15 cellular contexts compared by ENCODE assay signal in genomic region chr9:127139071-127139731, GRCh38. TPM values are rescaled to one million over a fixed set of nuclear protein-coding genes. Genes with fewer than 3 reads are reported as not detected.
"Had no signal": no experiment of that assay in that cellular context is flagged by ENCODE, and none has a peak within 500 bp of the region (broad histone marks: within the 10 kb centered on the region; RNA-seq: fewer than 3 reads in every experiment).

No MANE protein-coding gene starts in this region.

- H3K9me3 ChIP-seq: tibial artery had no signal

- H3K36me3 ChIP-seq: cardiac muscle cell, tibial artery had no signal

- H3K27ac Mint-ChIP-seq: dendritic cell treated with granulocyte-macrophage colony-stimulating factor and Interleukin-4, amounts not matched to agents 40 ng/mL and 50 ng/mL, for 4 days; natural killer cell had no signal

- DNase-seq: activated CD4-positive, alpha-beta T cell treated with anti-CD3 and anti-CD28 coated beads, Interleukin-2, amount 50 U/mL, for 1 hour; activated naive CD4-positive, alpha-beta T cell; erythroblast; immature natural killer cell; left cardiac atrium; natural killer cell; occipital lobe; SHP77 treated with DMSO at 0.1 percent for 48 hours; stimulated activated CD4-positive, alpha-beta T cell treated with anti-CD3 and anti-CD28 coated beads, Interleukin-4, amount 100 ng/mL, for 24 hours; stimulated activated naive CD8-positive, alpha-beta T cell treated with anti-CD3 and anti-CD28 coated beads, Interleukin-15, amount 100 ng/mL, for 72 hours; T-helper 2 cell had no signal

- H3K36me3 Mint-ChIP-seq: natural killer cell had no signal

- H3K27me3 Mint-ChIP-seq: stimulated activated naive CD8-positive, alpha-beta T cell treated with anti-CD3 and anti-CD28 coated beads, Interleukin-15, amount 100 ng/mL, for 72 hours had no signal

- H3K9me3 Mint-ChIP-seq: dendritic cell treated with granulocyte-macrophage colony-stimulating factor and Interleukin-4, amounts not matched to agents 40 ng/mL and 50 ng/mL, for 4 days; immature natural killer cell; natural killer cell; stimulated activated naive CD8-positive, alpha-beta T cell treated with anti-CD3 and anti-CD28 coated beads, Interleukin-15, amount 100 ng/mL, for 72 hours had no signal

- H3K4me3 ChIP-seq: cardiac muscle cell, lung, tibial artery had no signal

- H3K27me3 ChIP-seq: cardiac muscle cell, tibial artery had no signal

- H3K4me3 Mint-ChIP-seq: dendritic cell treated with granulocyte-macrophage colony-stimulating factor and Interleukin-4, amounts not matched to agents 40 ng/mL and 50 ng/mL, for 4 days; immature natural killer cell; natural killer cell; stimulated activated naive CD8-positive, alpha-beta T cell treated with anti-CD3 and anti-CD28 coated beads, Interleukin-15, amount 100 ng/mL, for 72 hours had no signal

- H3K4me1 Mint-ChIP-seq: immature natural killer cell; natural killer cell; stimulated activated naive CD8-positive, alpha-beta T cell treated with anti-CD3 and anti-CD28 coated beads, Interleukin-15, amount 100 ng/mL, for 72 hours had no signal

- ATAC-seq: left cardiac atrium; natural killer cell; stimulated activated naive CD8-positive, alpha-beta T cell treated with anti-CD3 and anti-CD28 coated beads, Interleukin-15, amount 100 ng/mL, for 72 hours had no signal

- H3K27ac ChIP-seq: cardiac muscle cell, tibial artery had no signal

RNA-seq across cellular contexts. Expression of gene ANGPTL2, which starts 16.8 kb away (rescaled TPM):
- total RNA-seq: natural killer cell had no signal
- polyA plus RNA-seq: immature natural killer cell had no signal
